ENCODE assay signal across 15 cellular contexts in the genomic region with DNA sequence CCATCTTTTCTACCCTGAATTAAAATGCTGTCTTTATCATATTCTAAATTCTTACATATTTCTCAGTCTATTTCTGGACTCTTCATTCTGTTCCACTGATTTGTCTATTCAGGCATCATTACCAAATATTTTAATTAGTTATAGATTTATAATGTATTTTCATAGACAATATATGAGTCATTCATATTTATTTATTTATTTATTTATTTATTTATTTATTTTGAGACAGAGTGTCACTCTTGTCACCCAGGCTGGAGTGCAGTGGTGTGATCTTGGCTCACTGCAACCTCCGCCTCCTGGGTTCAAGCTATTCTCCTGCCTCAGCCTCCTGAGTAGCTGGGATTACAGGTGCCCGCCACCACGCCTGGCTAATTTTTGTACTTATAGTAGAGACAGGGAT. TPM values are rescaled to one million over a fixed set of nuclear protein-coding genes. Genes with fewer than 3 reads are reported as not detected.
"Had no signal": no experiment of that assay in that cellular context is flagged by ENCODE, and none has a peak within 500 bp of the region (broad histone marks: within the 10 kb centered on the region; RNA-seq: fewer than 3 reads in every experiment).

No MANE protein-coding gene starts in this region.

RNA-seq across cellular contexts. Expression of gene C9orf57, which starts 35.1 kb away (rescaled TPM):
- total RNA-seq: activated B cell treated with CpG ODN at 0.5 μM for 24 hours; activated CD4-positive, alpha-beta memory T cell treated with anti-CD3 and anti-CD28 coated beads for 36 hours; activated CD4-positive, alpha-beta memory T cell treated with anti-CD3 and anti-CD28 coated beads, Interleukin-2, amount 10 ng/mL, durations not matched to agents 7 days and 5 days; activated CD4-positive, alpha-beta T cell treated with anti-CD3 and anti-CD28 coated beads for 36 hours; activated CD4-positive, alpha-beta T cell treated with anti-CD3 and anti-CD28 coated beads, Interleukin-2, amount 10 ng/mL, durations not matched to agents 24 days and 14 days; activated CD4-positive, alpha-beta T cell treated with anti-CD3 and anti-CD28 coated beads, Interleukin-2, amount 10 ng/mL, durations not matched to agents 7 days and 5 days; activated CD8-positive, alpha-beta memory T cell treated with anti-CD3 and anti-CD28 coated beads for 36 hours; activated CD8-positive, alpha-beta memory T cell treated with anti-CD3 and anti-CD28 coated beads, Interleukin-2, amount 10 ng/mL, durations not matched to agents 7 days and 5 days; activated CD8-positive, alpha-beta T cell treated with anti-CD3 and anti-CD28 coated beads for 36 hours; activated CD8-positive, alpha-beta T cell treated with anti-CD3 and anti-CD28 coated beads, Interleukin-2, amount 10 ng/mL, durations not matched to agents 7 days and 5 days; T-cell; T-helper 1 cell treated with Interleukin-12 subunit alpha and Interleukin-12 subunit beta and Interleukin-4 antibody, amounts not matched to agents 30 ng/mL and 1 ng/mL, for 36 hours; T-helper 17 cell; T-helper 2 cell treated with Interferon-gamma antibody and Interleukin-4, amounts not matched to agents 100 ng/mL and 5 ng/mL, for 36 hours; WTC11 had no signal

RNA-seq across cellular contexts. Expression of gene GDA, which starts 53.7 kb away (rescaled TPM):
- total RNA-seq: activated CD4-positive, alpha-beta memory T cell treated with anti-CD3 and anti-CD28 coated beads for 36 hours; activated CD4-positive, alpha-beta memory T cell treated with anti-CD3 and anti-CD28 coated beads, Interleukin-2, amount 10 ng/mL, durations not matched to agents 7 days and 5 days; activated CD4-positive, alpha-beta T cell treated with anti-CD3 and anti-CD28 coated beads for 36 hours; activated CD4-positive, alpha-beta T cell treated with anti-CD3 and anti-CD28 coated beads, Interleukin-2, amount 10 ng/mL, durations not matched to agents 24 days and 14 days; activated CD4-positive, alpha-beta T cell treated with anti-CD3 and anti-CD28 coated beads, Interleukin-2, amount 10 ng/mL, durations not matched to agents 7 days and 5 days; activated CD8-positive, alpha-beta memory T cell treated with anti-CD3 and anti-CD28 coated beads for 36 hours; activated CD8-positive, alpha-beta memory T cell treated with anti-CD3 and anti-CD28 coated beads, Interleukin-2, amount 10 ng/mL, durations not matched to agents 7 days and 5 days; activated CD8-positive, alpha-beta T cell treated with anti-CD3 and anti-CD28 coated beads for 36 hours; activated CD8-positive, alpha-beta T cell treated with anti-CD3 and anti-CD28 coated beads, Interleukin-2, amount 10 ng/mL, durations not matched to agents 7 days and 5 days; T-helper 1 cell treated with Interleukin-12 subunit alpha and Interleukin-12 subunit beta and Interleukin-4 antibody, amounts not matched to agents 30 ng/mL and 1 ng/mL, for 36 hours; T-helper 17 cell; T-helper 2 cell treated with Interferon-gamma antibody and Interleukin-4, amounts not matched to agents 100 ng/mL and 5 ng/mL, for 36 hours had no signal
